Comparison of ENCODE assay signal across 12 cellular contexts in the genomic region with DNA sequence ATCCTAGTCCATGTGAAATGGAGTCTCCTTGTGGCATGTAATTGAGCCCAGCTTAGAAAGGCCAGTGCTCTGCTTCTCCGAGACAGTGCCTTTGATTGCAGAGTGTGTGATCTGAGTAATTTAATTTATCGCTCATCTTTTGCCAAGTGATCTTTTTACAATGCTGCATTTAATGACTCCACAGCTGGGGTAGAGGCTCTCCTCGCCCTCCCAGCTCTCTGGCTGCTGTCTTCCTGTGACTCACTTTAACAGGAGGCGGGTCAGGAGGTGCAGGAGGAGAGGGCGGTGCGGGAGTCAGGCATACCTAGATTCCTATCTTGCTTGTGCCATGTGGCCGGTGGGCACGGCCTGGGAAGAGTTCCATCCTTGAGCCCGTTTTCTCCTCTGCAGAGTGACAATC.
DNase-seq lines count a peak whose midpoint lies in the region; ATAC-seq, FAIRE-seq and TF ChIP-seq lines count a peak whose summit lies in the region.
"Had no signal": no experiment of that assay in that cellular context is flagged by ENCODE, and none has a peak within 500 bp of the region (broad histone marks: within the 10 kb centered on the region; RNA-seq: fewer than 3 reads in every experiment).

No MANE protein-coding gene starts in this region.

- H3K23me2 ChIP-seq in H1 (ENCODE audit: low read depth, low read length) = peaks cover 6% of the 10 kb centered on the region; the same call in 1 of the 2 replicates

- H3K18ac ChIP-seq in H1 (ENCODE audit: extremely low read depth, low read length) = no peak overlapping the region

- no peak overlapping the region for H2AK5ac ChIP-seq in H1 (ENCODE audit: low read depth, low read length)

- H4K20me1 ChIP-seq in H1 (replicated peaks in 1 of 2; ENCODE audit: control insufficient read depth in 1 of 2, insufficient read depth in 2 of 2, low read length in 2 of 2) = peaks cover 0 to 3% of the 10 kb centered on the region in 2 experiments

- POLR2A ChIA-PET in H1 (lab: Charles Lee; ENCODE audit: partially characterized antibody) = interaction anchor here (0.7 kb wide), 1 partner anchor 90 kb away, joined by 3 read pairs; no protein-coding TSS in a partner anchor

- ATAC-seq in HG03097 (IDR thresholded peaks at IDR 0.05; ENCODE audit: low FRiP score, unreplicated experiment) (no peak), HG02763 (IDR thresholded peaks at IDR 0.05; ENCODE audit: unreplicated experiment) (no peak)
- ATAC-seq in activated T-cell treated with anti-CD3 and anti-CD28 coated beads, Interleukin-2, amount 50 U/mL, for 4 hours = no peak
- ATAC-seq: stimulated activated effector memory CD8-positive, alpha-beta T cell treated with anti-CD3 and anti-CD28 coated beads, Interleukin-12 subunit alpha, Interleukin-12 subunit beta, amount 100 ng/mL, for 72 hours had no signal

- CTCF ChIA-PET in H1 (lab: Charles Lee; ENCODE audit: partially characterized antibody) = interaction anchor here (0.9 to 3.0 kb wide), 2 partner anchors 15 to 54 kb away, joined by 5 to 9 read pairs; no protein-coding TSS in a partner anchor

- peak; percentile 77 for DNase-seq in AG08396 (ENCODE audit: low spot score)
- peak; percentile 90 for DNase-seq in NCI-H226
- no peak for DNase-seq in H1 (ENCODE audit: low read depth in 1 of 2, low spot score in 2 of 2)
- peak; percentile 25 for DNase-seq in myocyte (ENCODE audit: low read depth)
- DNase-seq in NCI-H1436 treated with DMSO at 0.1 percent for 48 hours (lab: John Stamatoyannopoulos, UW) = no peak
- DNase-seq in activated T-cell treated with anti-CD3 and anti-CD28 coated beads, Interleukin-2, amount 50 U/mL, for 4 hours = no peak
- DNase-seq: SW 1271 had no signal

- TF ChIP-seq RAD21 in H1 (IDR thresholded peaks at IDR 0.05 in 1 of 2, conservative IDR thresholded peaks at IDR 0.05 in 1 of 2; ENCODE audit: low read depth in 2 of 2, low read length in 2 of 2) = no peak

- no peaks in the 10 kb centered on the region for H3K27me3 ChIP-seq in H1 (replicated peaks in 1 of 4; ENCODE audit: control insufficient read depth in 3 of 4, extremely low read depth in 1 of 4, insufficient read depth in 3 of 4, low read length in 3 of 4)

- H2BK12ac ChIP-seq in H1 (ENCODE audit: low read depth, low read length) = peak overlapping the region; percentile 65; the same call in 1 of the 2 replicates

- H3K9ac ChIP-seq in H1 (replicated peaks in 1 of 4; ENCODE audit: extremely low read depth in 1 of 4, low read depth in 3 of 4, low read length in 3 of 4) = no peak overlapping the region

- H4K91ac ChIP-seq in H1 (replicated peaks; ENCODE audit: insufficient read length, low read length) = peak overlapping the region; percentile 41

- no peak overlapping the region for H2BK15ac ChIP-seq in H1 (ENCODE audit: low read length)

- peak overlapping the region; percentile 80 for H2AFZ ChIP-seq in H1 (ENCODE audit: low read length)

- H3K36me3 Mint-ChIP-seq in activated T-cell treated with anti-CD3 and anti-CD28 coated beads, Interleukin-2, amount 50 U/mL, for 4 hours (ENCODE audit: insufficient read depth) = no peaks in the 10 kb centered on the region
- H3K36me3 Mint-ChIP-seq: stimulated activated effector memory CD8-positive, alpha-beta T cell treated with anti-CD3 and anti-CD28 coated beads, Interleukin-12 subunit alpha, Interleukin-12 subunit beta, amount 100 ng/mL, for 72 hours had no signal

- no peak for TF ChIP-seq CTCF in H1 (IDR thresholded peaks at IDR 0.05; ENCODE audit: control extremely low read depth in 1 of 3, insufficient read depth in 1 of 3, low read depth in 1 of 3, low read length in 3 of 3)

- TF ChIP-seq EP300 in H1 (IDR thresholded peaks at IDR 0.05; ENCODE audit: borderline replicate concordance in 1 of 2, low read depth in 2 of 2, low read length in 2 of 2) = no peak

- no peak overlapping the region for H3K27ac ChIP-seq in H1 (ENCODE audit: low read depth, low read length)
- H3K27ac ChIP-seq: HL-60 had no signal

- no peak overlapping the region for H3K23ac ChIP-seq in H1 (ENCODE audit: insufficient read length)

- H3K14ac ChIP-seq in H1 (ENCODE audit: insufficient read length) = no peak overlapping the region

- H3K79me2 ChIP-seq in H1 (ENCODE audit: control insufficient read depth in 1 of 2, insufficient read depth in 2 of 2, low read length in 2 of 2) = no peaks in the 10 kb centered on the region

- no peak for TF ChIP-seq POLR2A in H1 (IDR thresholded peaks at IDR 0.05; ENCODE audit: control extremely low read depth in 1 of 2, low read depth in 2 of 2, low read length in 2 of 2)

- H2BK120ac ChIP-seq in H1 (replicated peaks; ENCODE audit: low read depth, low read length) = no peak overlapping the region

- no peak overlapping the region; the same call in 1 of the 2 replicates for H2BK20ac ChIP-seq in H1 (ENCODE audit: low read length)

- H3K27me3 Mint-ChIP-seq in activated T-cell treated with anti-CD3 and anti-CD28 coated beads, Interleukin-2, amount 50 U/mL, for 4 hours (ENCODE audit: low read depth) = peaks cover 3% of the 10 kb centered on the region
- H3K27me3 Mint-ChIP-seq: central memory CD8-positive, alpha-beta T cell had no signal

- no peak overlapping the region for H3K4me2 ChIP-seq in H1 (ENCODE audit: insufficient read depth in 1 of 2, low read depth in 2 of 2, low read length in 2 of 2)

- no peaks in the 10 kb centered on the region for H3K79me1 ChIP-seq in H1 (ENCODE audit: low read depth, low read length)

- no peaks in the 10 kb centered on the region for H3K4me1 Mint-ChIP-seq in activated T-cell treated with anti-CD3 and anti-CD28 coated beads, Interleukin-2, amount 50 U/mL, for 4 hours (ENCODE audit: low read depth)
- H3K4me1 Mint-ChIP-seq: central memory CD8-positive, alpha-beta T cell; stimulated activated effector memory CD8-positive, alpha-beta T cell treated with anti-CD3 and anti-CD28 coated beads, Interleukin-12 subunit alpha, Interleukin-12 subunit beta, amount 100 ng/mL, for 72 hours had no signal

- no peaks in the 10 kb centered on the region; a peak in 1 of 8 replicates for H3K36me3 ChIP-seq in H1 (ENCODE audit: control insufficient read depth in 2 of 4, insufficient read depth in 4 of 4, low read length in 3 of 4)

- no peaks in the 10 kb centered on the region for H3K9me3 ChIP-seq in H1 (ENCODE audit: insufficient read depth in 2 of 2, low read depth in 1 of 2, low read length in 1 of 2)

- no peak overlapping the region for H4K5ac ChIP-seq in H1 (ENCODE audit: insufficient read length, low read depth, low read length)

- FAIRE-seq in H1 (lab: Jason Lieb, UNC) = no peak

- H3K56ac ChIP-seq in H1 (replicated peaks; ENCODE audit: insufficient read length, low read depth, low read length) = no peak overlapping the region

- H3K4ac ChIP-seq in H1 (replicated peaks; ENCODE audit: insufficient read length, low read depth, low read length) = no peak overlapping the region

- H2BK5ac ChIP-seq in H1 (ENCODE audit: low read depth, low read length) = no peak overlapping the region

- 84% methylated on average over 9 of the region's 9 CpGs; no CpG with 5 or more reads in 1 of the 2 experiments for WGBS in H1 (ENCODE audit: extremely low coverage in 1 of 2, insufficient coverage in 1 of 2, insufficient read length in 1 of 2, insufficient replicate concordance in 2 of 2, low coverage in 1 of 2, low lambda C conversion rate in 2 of 2, missing lambda C conversion rate in 1 of 2), 2 experiments

- H3K4me3 Mint-ChIP-seq in activated T-cell treated with anti-CD3 and anti-CD28 coated beads, Interleukin-2, amount 50 U/mL, for 4 hours = no peak overlapping the region
- H3K4me3 Mint-ChIP-seq: central memory CD8-positive, alpha-beta T cell; stimulated activated effector memory CD8-positive, alpha-beta T cell treated with anti-CD3 and anti-CD28 coated beads, Interleukin-12 subunit alpha, Interleukin-12 subunit beta, amount 100 ng/mL, for 72 hours had no signal

- no peak overlapping the region for H3K4me3 ChIP-seq in H1 (ENCODE audit: extremely low read depth in 1 of 4, insufficient read depth in 2 of 4, low read depth in 3 of 4, low read length in 4 of 4)

- peaks cover 3% of the 10 kb centered on the region for H3K9me3 Mint-ChIP-seq in activated T-cell treated with anti-CD3 and anti-CD28 coated beads, Interleukin-2, amount 50 U/mL, for 4 hours
- H3K9me3 Mint-ChIP-seq: central memory CD8-positive, alpha-beta T cell; stimulated activated effector memory CD8-positive, alpha-beta T cell treated with anti-CD3 and anti-CD28 coated beads, Interleukin-12 subunit alpha, Interleukin-12 subunit beta, amount 100 ng/mL, for 72 hours had no signal

- peak overlapping the region; percentile 38 for H4K8ac ChIP-seq in H1 (ENCODE audit: extremely low read depth, insufficient read depth, low read length)

- H3K4me1 ChIP-seq in H1 (replicated peaks in 1 of 4; ENCODE audit: control insufficient read depth in 3 of 4, insufficient read depth in 4 of 4, low read length in 3 of 4) = peaks cover 0 to 3% (median 0%) of the 10 kb centered on the region in 4 experiments; a peak in 1 of 7 replicates

TF ChIP-seq in H1, 55 proteins besides CTCF, POLR2A, EP300 and RAD21 (continues in another document):
- TF ChIP-seq ATF3 (IDR thresholded peaks at IDR 0.05; ENCODE audit: insufficient read depth, low read depth, low read length) (no peak), CHD1 (IDR thresholded peaks at IDR 0.05; ENCODE audit: low read depth, low read length) (no peak), TEAD4 (IDR thresholded peaks at IDR 0.05; ENCODE audit: low read depth, low read length) (no peak), TCF12 (IDR thresholded peaks at IDR 0.05; ENCODE audit: low read depth, low read length) (no peak), KDM5A (IDR thresholded peaks at IDR 0.05; ENCODE audit: low read length) (no peak), SUZ12 (IDR thresholded peaks at IDR 0.05; ENCODE audit: low read length) (no peak), FOSL1 (IDR thresholded peaks at IDR 0.05; ENCODE audit: insufficient read depth, low read depth, low read length) (no peak), HDAC2 (IDR thresholded peaks at IDR 0.05; ENCODE audit: borderline replicate concordance in 1 of 2, low read depth in 2 of 2, low read length in 2 of 2) (no peak), RBBP5 (IDR thresholded peaks at IDR 0.05; ENCODE audit: borderline replicate concordance, low read depth, low read length) (no peak), SAP30 (IDR thresholded peaks at IDR 0.05; ENCODE audit: insufficient read depth, insufficient replicate concordance, low read length) (no peak), CREB1 (IDR thresholded peaks at IDR 0.05) (no peak), SP4 (IDR thresholded peaks at IDR 0.05; ENCODE audit: low read length) (no peak), NRF1 (IDR thresholded peaks at IDR 0.05; ENCODE audit: low read depth, low read length) (no peak), SP1 (IDR thresholded peaks at IDR 0.05; ENCODE audit: low read depth, low read length) (no peak), MAX (IDR thresholded peaks at IDR 0.05) (no peak)

Comparison
In these comparisons a context has a peak if more than half of its experiments do, and no peak if none do; other contexts are left out.
1. DNase-seq: peak in AG08396 (single experiment), NCI-H226 (single experiment) and myocyte (single experiment); none in H1 (0 of 2), NCI-H1436 treated with DMSO at 0.1 percent for 48 hours (single experiment) and activated T-cell treated with anti-CD3 and anti-CD28 coated beads, Interleukin-2, amount 50 U/mL, for 4 hours (single experiment).